2 cellular contexts compared by ENCODE assay signal in genomic region chr12:38903596-38903995, GRCh38.
TF ChIP-seq lines count a peak whose summit lies in the region.

No MANE protein-coding gene starts in this region.

TF ChIP-seq in liver, 16 proteins besides CTCF, POLR2A, EP300 and RAD21 (continued from another document):
- TF ChIP-seq, protein P1, sequence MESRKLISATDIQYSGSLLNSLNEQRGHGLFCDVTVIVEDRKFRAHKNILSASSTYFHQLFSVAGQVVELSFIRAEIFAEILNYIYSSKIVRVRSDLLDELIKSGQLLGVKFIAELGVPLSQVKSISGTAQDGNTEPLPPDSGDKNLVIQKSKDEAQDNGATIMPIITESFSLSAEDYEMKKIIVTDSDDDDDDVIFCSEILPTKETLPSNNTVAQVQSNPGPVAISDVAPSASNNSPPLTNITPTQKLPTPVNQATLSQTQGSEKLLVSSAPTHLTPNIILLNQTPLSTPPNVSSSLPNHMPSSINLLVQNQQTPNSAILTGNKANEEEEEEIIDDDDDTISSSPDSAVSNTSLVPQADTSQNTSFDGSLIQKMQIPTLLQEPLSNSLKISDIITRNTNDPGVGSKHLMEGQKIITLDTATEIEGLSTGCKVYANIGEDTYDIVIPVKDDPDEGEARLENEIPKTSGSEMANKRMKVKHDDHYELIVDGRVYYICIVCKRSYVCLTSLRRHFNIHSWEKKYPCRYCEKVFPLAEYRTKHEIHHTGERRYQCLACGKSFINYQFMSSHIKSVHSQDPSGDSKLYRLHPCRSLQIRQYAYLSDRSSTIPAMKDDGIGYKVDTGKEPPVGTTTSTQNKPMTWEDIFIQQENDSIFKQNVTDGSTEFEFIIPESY (IDR thresholded peaks at IDR 0.05) = no peak
- TF ChIP-seq HNF4G (IDR thresholded peaks at IDR 0.05) (no peak), GABPA (IDR thresholded peaks at IDR 0.05 in 1 of 2, conservative IDR thresholded peaks at IDR 0.05 in 1 of 2) (no peak), REST (IDR thresholded peaks at IDR 0.05) (no peak), EGR1 (IDR thresholded peaks at IDR 0.05; ENCODE audit: low read depth in 2 of 2) (no peak), FOXA1 (IDR thresholded peaks at IDR 0.05) (no peak), FOXA2 (IDR thresholded peaks at IDR 0.05) (no peak)

TF ChIP-seq in HepG2, 621 proteins besides CTCF, POLR2A, EP300 and RAD21:
- TF ChIP-seq POGK (CRISPR knock-in tag; conservative IDR thresholded peaks at IDR 0.05) (no peak), EHMT2 (IDR thresholded peaks at IDR 0.05; ENCODE audit: borderline replicate concordance, low read depth, low read length) (no peak), HDAC2 (CRISPR knock-in tag; IDR thresholded peaks at IDR 0.05) (no peak), ZBTB20 (CRISPR knock-in tag; IDR thresholded peaks at IDR 0.05; ENCODE audit: borderline replicate concordance, low read depth) (no peak), ZNF556 (CRISPR knock-in tag; IDR thresholded peaks at IDR 0.05; ENCODE audit: borderline replicate concordance) (no peak), DMAP1 (CRISPR knock-in tag; IDR thresholded peaks at IDR 0.05) (no peak), ZKSCAN8 (CRISPR knock-in tag; IDR thresholded peaks at IDR 0.05; ENCODE audit: borderline replicate concordance) (no peak), SP5 (CRISPR knock-in tag; IDR thresholded peaks at IDR 0.05; ENCODE audit: borderline replicate concordance, low read depth) (no peak), SATB2 (CRISPR knock-in tag; IDR thresholded peaks at IDR 0.05) (no peak), KDM5A (IDR thresholded peaks at IDR 0.05; ENCODE audit: borderline replicate concordance, low read length) (no peak), SIX4 (CRISPR knock-in tag; IDR thresholded peaks at IDR 0.05) (no peak), FOXP4 (CRISPR knock-in tag; IDR thresholded peaks at IDR 0.05) (no peak)
- TF ChIP-seq, protein P2, sequence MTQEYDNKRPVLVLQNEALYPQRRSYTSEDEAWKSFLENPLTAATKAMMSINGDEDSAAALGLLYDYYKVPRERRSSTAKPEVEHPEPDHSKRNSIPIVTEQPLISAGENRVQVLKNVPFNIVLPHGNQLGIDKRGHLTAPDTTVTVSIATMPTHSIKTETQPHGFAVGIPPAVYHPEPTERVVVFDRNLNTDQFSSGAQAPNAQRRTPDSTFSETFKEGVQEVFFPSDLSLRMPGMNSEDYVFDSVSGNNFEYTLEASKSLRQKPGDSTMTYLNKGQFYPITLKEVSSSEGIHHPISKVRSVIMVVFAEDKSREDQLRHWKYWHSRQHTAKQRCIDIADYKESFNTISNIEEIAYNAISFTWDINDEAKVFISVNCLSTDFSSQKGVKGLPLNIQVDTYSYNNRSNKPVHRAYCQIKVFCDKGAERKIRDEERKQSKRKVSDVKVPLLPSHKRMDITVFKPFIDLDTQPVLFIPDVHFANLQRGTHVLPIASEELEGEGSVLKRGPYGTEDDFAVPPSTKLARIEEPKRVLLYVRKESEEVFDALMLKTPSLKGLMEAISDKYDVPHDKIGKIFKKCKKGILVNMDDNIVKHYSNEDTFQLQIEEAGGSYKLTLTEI (CRISPR knock-in tag; conservative IDR thresholded peaks at IDR 0.05) = no peak
